In genomic region chr3:35663471-35663870, GRCh38 we compare ENCODE assay signal across 27 cellular contexts. TPM values are rescaled to one million over a fixed set of nuclear protein-coding genes. Genes with fewer than 3 reads are reported as not detected.
DNase-seq lines count a peak whose midpoint lies in the region; ATAC-seq, FAIRE-seq and TF ChIP-seq lines count a peak whose summit lies in the region.
"Had no signal": no experiment of that assay in that cellular context is flagged by ENCODE, and none has a peak within 500 bp of the region (broad histone marks: within the 10 kb centered on the region; RNA-seq: fewer than 3 reads in every experiment).

No MANE protein-coding gene starts in this region.

- 23 to 36% (median 28%) methylated on average over 10 of the region's 10 CpGs for WGBS in psoas muscle, 3 donors

- H3K27ac ChIP-seq in BLaER1 treated with 17β-estradiol and CSF1 and Interleukin-3, amounts not matched to agents 10 nM and 100 nM = peak overlapping the region in 7 of 11 experiments; percentile 61 to 82 (median 78); a peak in 15 of 22 replicates
- peak overlapping the region; percentile 80 for H3K27ac ChIP-seq in SJCRH30
- peak overlapping the region; percentile 89 for H3K27ac ChIP-seq in psoas muscle
- H3K27ac ChIP-seq in upper lobe of right lung = no peak overlapping the region
- H3K27ac ChIP-seq: A549, epithelial cell of prostate, foreskin keratinocyte, RWPE1 had no signal

- H3K4me3 ChIP-seq in BLaER1 treated with 17β-estradiol and CSF1 and Interleukin-3, amounts not matched to agents 10 nM and 100 nM = no peak overlapping the region
- H3K4me3 ChIP-seq in SJCRH30 = no peak overlapping the region
- H3K4me3 ChIP-seq in psoas muscle = peak overlapping the region; percentile 51
- H3K4me3 ChIP-seq in upper lobe of right lung = no peak overlapping the region
- H3K4me3 ChIP-seq: A549 had no signal

- ATAC-seq in left cardiac atrium = peak; percentile 50 to 87
- ATAC-seq in psoas muscle = peak; percentile 82 to 87 (median 83)
- no peak for ATAC-seq in GM19463 (IDR thresholded peaks at IDR 0.05; ENCODE audit: unreplicated experiment)
- no peak for ATAC-seq in upper lobe of right lung
- ATAC-seq: A549; activated T-helper 17 cell treated with anti-CD3 and anti-CD28 coated beads, Interleukin-2, amount 50 U/mL, for 72 hours; foreskin keratinocyte had no signal

- H4K20me1 ChIP-seq in BLaER1 treated with 17β-estradiol and CSF1 and Interleukin-3, amounts not matched to agents 10 nM and 100 nM = no peaks in the 10 kb centered on the region

- H3K4me2 ChIP-seq in BLaER1 treated with 17β-estradiol and CSF1 and Interleukin-3, amounts not matched to agents 10 nM and 100 nM = peak overlapping the region; percentile 23 to 89 (median 82); a peak in 21 of 22 replicates
- H3K4me2 ChIP-seq: A549 had no signal

- intact Hi-C loops in left cardiac atrium (cut with DNase I) (no loop called here), psoas muscle (cut with DNase I) (no loop called here), upper lobe of right lung (cut with DNase I) (no loop called here)

- H3K9ac ChIP-seq in BLaER1 treated with 17β-estradiol and CSF1 and Interleukin-3, amounts not matched to agents 10 nM and 100 nM = peak overlapping the region in 6 of 11 experiments; percentile 17 to 72 (median 58); a peak in 11 of 22 replicates

- no peak for FAIRE-seq in H54 (lab: Jason Lieb, UNC)
- FAIRE-seq: A549, bronchial epithelial cell, D721Med, GM18507, HTR-8/SVneo, kidney, TTC549 had no signal

- H3K27me3 ChIP-seq in BLaER1 treated with 17β-estradiol and CSF1 and Interleukin-3, amounts not matched to agents 10 nM and 100 nM = no peaks in the 10 kb centered on the region; a peak in 1 of 22 replicates
- H3K27me3 ChIP-seq in SJCRH30 (no peaks in the 10 kb centered on the region), psoas muscle (ENCODE audit: insufficient read depth in 3 of 3, low read length in 2 of 3) (no peaks in the 10 kb centered on the region), upper lobe of right lung (no peaks in the 10 kb centered on the region)
- H3K27me3 ChIP-seq: foreskin keratinocyte had no signal

- peaks cover 0 to 5% (median 0%) of the 10 kb centered on the region in 11 experiments; a peak in 3 of 22 replicates for H3K36me3 ChIP-seq in BLaER1 treated with 17β-estradiol and CSF1 and Interleukin-3, amounts not matched to agents 10 nM and 100 nM
- no peaks in the 10 kb centered on the region for H3K36me3 ChIP-seq in SJCRH30
- peaks cover 0 to 4% of the 10 kb centered on the region in 2 donors for H3K36me3 ChIP-seq in psoas muscle (ENCODE audit: insufficient read depth in 1 of 2, low read depth in 1 of 2)
- no peaks in the 10 kb centered on the region for H3K36me3 ChIP-seq in upper lobe of right lung

- TF ChIP-seq CTCF in psoas muscle (IDR thresholded peaks at IDR 0.05) = no peak
- TF ChIP-seq CTCF in upper lobe of right lung (IDR thresholded peaks at IDR 0.05) = no peak

- H3K9me3 ChIP-seq in BLaER1 treated with 17β-estradiol and CSF1 and Interleukin-3, amounts not matched to agents 10 nM and 100 nM (replicated peaks in 1 of 11) = peaks cover 0 to 4% (median 0%) of the 10 kb centered on the region in 11 experiments; a peak in 1 of 22 replicates
- H3K9me3 ChIP-seq in SJCRH30 (replicated peaks) = no peaks in the 10 kb centered on the region
- H3K9me3 ChIP-seq in psoas muscle = no peaks in the 10 kb centered on the region
- H3K9me3 ChIP-seq in upper lobe of right lung = no peaks in the 10 kb centered on the region
- H3K9me3 ChIP-seq: A549 had no signal

- DNase-seq in SJCRH30 (no peak), left cardiac atrium (peak; percentile 41), psoas muscle (peak; percentile 70 to 86), NK-92 (lab: John Stamatoyannopoulos, UW; ENCODE audit: unreplicated experiment) (no peak), upper lobe of right lung (no peak), H54 (ENCODE audit: insufficient read length, low spot score) (no peak)
- DNase-seq: activated CD4-positive, alpha-beta T cell treated with anti-CD3 and anti-CD28 coated beads, Interleukin-2, amount 10 ng/mL, durations not matched to agents 24 days and 14 days; foreskin keratinocyte; kidney; NCI-H1092 treated with DMSO at 0.1 percent for 48 hours; nephron progenitor cell; stimulated activated CD4-positive, alpha-beta T cell treated with anti-CD3 and anti-CD28 coated beads, Interleukin-12 subunit alpha, Interleukin-12 subunit beta, amount 100 ng/mL, for 4 hours had no signal

- no peak for TF ChIP-seq POLR2A in H54 (IDR thresholded peaks at IDR 0.05; ENCODE audit: low read depth, low read length)

- peaks cover 24 to 99% (median 77%) of the 10 kb centered on the region in 10 experiments for H3K4me1 ChIP-seq in BLaER1 treated with 17β-estradiol and CSF1 and Interleukin-3, amounts not matched to agents 10 nM and 100 nM
- H3K4me1 ChIP-seq in SJCRH30 (peaks cover 24% of the 10 kb centered on the region), psoas muscle (peaks cover 70% of the 10 kb centered on the region), upper lobe of right lung (no peaks in the 10 kb centered on the region)
- H3K4me1 ChIP-seq: A549, foreskin keratinocyte had no signal

RNA-seq across cellular contexts. Expression of gene ARPP21, which starts 24.1 kb away (rescaled TPM):
- 9.9 and 10.2 TPM in 2 replicates for total RNA-seq in SJCRH30 (2014; rRNA removed; shearing (Covaris generic))
- total RNA-seq in left cardiac atrium = not detected
- total RNA-seq in psoas muscle = 100 to 1,000 TPM in 3 of 4 donors, 10 to 100 TPM in 1; 99.6 to 336 (median 123) TPM
- polyA plus RNA-seq in psoas muscle = 100 to 1,000 TPM in 1 of 3 donors, 10 to 100 TPM in 2; 86.4 to 101 (median 99.9) TPM
- not detected for total RNA-seq in upper lobe of right lung
- total RNA-seq: activated CD4-positive, alpha-beta T cell treated with anti-CD3 and anti-CD28 coated beads, Interleukin-2, amount 10 ng/mL, durations not matched to agents 24 days and 14 days; activated T-helper 17 cell treated with anti-CD3 and anti-CD28 coated beads, Interleukin-2, amount 50 U/mL, for 72 hours; bronchial epithelial cell; dermis microvascular lymphatic vessel endothelial cell; foreskin keratinocyte; NCI-H460; posterior vena cava had no signal
- polyA plus RNA-seq: BJ, foreskin keratinocyte had no signal

Comparison
In these comparisons a context has a peak if more than half of its experiments do, and no peak if none do; other contexts are left out.
1. DNase-seq: peak in left cardiac atrium (single experiment) and psoas muscle (2 of 2); none in SJCRH30 (0 of 2), NK-92 (single experiment), upper lobe of right lung (single experiment) and H54 (single experiment).
2. ATAC-seq: peak in left cardiac atrium (2 of 2) and psoas muscle (4 of 4); none in GM19463 (single experiment) and upper lobe of right lung (single experiment).